Comparison of ENCODE assay signal across 1 cellular context in genomic region chr5:150121448-150122157, GRCh38.
TF ChIP-seq lines count a peak whose summit lies in the region.

No MANE protein-coding gene starts in this region.

TF ChIP-seq in HepG2, 621 proteins besides CTCF, POLR2A, EP300 and RAD21 (continues in another document):
- TF ChIP-seq NR2F1 (CRISPR knock-in tag; IDR thresholded peaks at IDR 0.05) (no peak), ZMAT3 (CRISPR knock-in tag; conservative IDR thresholded peaks at IDR 0.05) (no peak), RARA (CRISPR knock-in tag; IDR thresholded peaks at IDR 0.05) (peak; percentile 43; the same call in 1 of the 2 replicates), TMF1 (CRISPR knock-in tag; IDR thresholded peaks at IDR 0.05; ENCODE audit: low read depth) (0 out of 2 replicates have a peak, but pooled peaks have one; percentile 40), TBX3 (IDR thresholded peaks at IDR 0.05; ENCODE audit: borderline replicate concordance) (no peak), SP2 (CRISPR knock-in tag; IDR thresholded peaks at IDR 0.05) (no peak), ZNF629 (CRISPR knock-in tag; conservative IDR thresholded peaks at IDR 0.05) (peak; percentile 89), MIXL1 (CRISPR knock-in tag; IDR thresholded peaks at IDR 0.05) (no peak), ZBTB20 (CRISPR knock-in tag; IDR thresholded peaks at IDR 0.05; ENCODE audit: borderline replicate concordance, low read depth) (no peak), HNF1A (IDR thresholded peaks at IDR 0.05; ENCODE audit: low read depth) (no peak), HNF1A (CRISPR knock-in tag; IDR thresholded peaks at IDR 0.05; ENCODE audit: borderline replicate concordance) (no peak), JUND (CRISPR knock-in tag; IDR thresholded peaks at IDR 0.05) (no peak), REL (CRISPR knock-in tag; conservative IDR thresholded peaks at IDR 0.05) (no peak), MXD3 (CRISPR knock-in tag; IDR thresholded peaks at IDR 0.05) (no peak), HINFP (CRISPR knock-in tag; IDR thresholded peaks at IDR 0.05; ENCODE audit: low read depth) (peak; percentile 12; the same call in 1 of the 2 replicates), ZEB1 (IDR thresholded peaks at IDR 0.05; ENCODE audit: insufficient replicate concordance, low read depth) (no peak), ZNF18 (CRISPR knock-in tag; IDR thresholded peaks at IDR 0.05; ENCODE audit: insufficient replicate concordance) (no peak), ZBTB33 (CRISPR knock-in tag; IDR thresholded peaks at IDR 0.05) (no peak), SOX5 (CRISPR knock-in tag; IDR thresholded peaks at IDR 0.05; ENCODE audit: borderline replicate concordance) (0 out of 2 replicates have a peak, but pooled peaks have one; percentile 9), TBP (CRISPR knock-in tag; IDR thresholded peaks at IDR 0.05) (no peak), ZFX (CRISPR knock-in tag; IDR thresholded peaks at IDR 0.05; ENCODE audit: low read depth) (no peak), TBX2 (CRISPR knock-in tag; IDR thresholded peaks at IDR 0.05; ENCODE audit: borderline replicate concordance) (no peak), GLI4 (CRISPR knock-in tag; IDR thresholded peaks at IDR 0.05; ENCODE audit: borderline replicate concordance) (no peak), ZNF468 (CRISPR knock-in tag; IDR thresholded peaks at IDR 0.05) (no peak), RFX5 (IDR thresholded peaks at IDR 0.05; ENCODE audit: low read depth, low read length) (no peak), ZSCAN29 (CRISPR knock-in tag; conservative IDR thresholded peaks at IDR 0.05) (no peak), ETV6 (CRISPR knock-in tag; conservative IDR thresholded peaks at IDR 0.05) (no peak), KLF9 (CRISPR knock-in tag; IDR thresholded peaks at IDR 0.05; ENCODE audit: low read depth) (no peak), ZBTB49 (CRISPR knock-in tag; IDR thresholded peaks at IDR 0.05; ENCODE audit: borderline replicate concordance) (no peak), PHF20 (CRISPR knock-in tag; IDR thresholded peaks at IDR 0.05) (no peak), ZSCAN21 (CRISPR knock-in tag; IDR thresholded peaks at IDR 0.05; ENCODE audit: borderline replicate concordance) (no peak), NFIC (IDR thresholded peaks at IDR 0.05; ENCODE audit: low read length) (no peak), SOX6 (IDR thresholded peaks at IDR 0.05) (no peak), SOX6 (CRISPR knock-in tag; IDR thresholded peaks at IDR 0.05) (0 out of 2 replicates have a peak, but pooled peaks have one; percentile 1), HOMEZ (CRISPR knock-in tag; IDR thresholded peaks at IDR 0.05; ENCODE audit: low read depth) (no peak), ADNP (CRISPR knock-in tag; IDR thresholded peaks at IDR 0.05) (no peak), ZNF17 (CRISPR knock-in tag; IDR thresholded peaks at IDR 0.05) (no peak), BRF2 (CRISPR knock-in tag; IDR thresholded peaks at IDR 0.05) (no peak), NBN (conservative IDR thresholded peaks at IDR 0.05) (no peak), RXRA (CRISPR knock-in tag; IDR thresholded peaks at IDR 0.05) (peak; percentile 30; the same call in 1 of the 2 replicates), KMT2A (CRISPR knock-in tag; IDR thresholded peaks at IDR 0.05) (no peak), ZMYM3 (CRISPR knock-in tag; IDR thresholded peaks at IDR 0.05) (peak; percentile 40; the same call in 1 of the 2 replicates), ZNF879 (CRISPR knock-in tag; IDR thresholded peaks at IDR 0.05) (no peak), ZNF280B (CRISPR knock-in tag; IDR thresholded peaks at IDR 0.05; ENCODE audit: borderline replicate concordance) (no peak), ZNF160 (CRISPR knock-in tag; IDR thresholded peaks at IDR 0.05) (no peak), PAXIP1 (CRISPR knock-in tag; conservative IDR thresholded peaks at IDR 0.05) (peak; percentile 13; the same call in 1 of the 2 replicates)
